Comparison of ENCODE assay signal across 18 cellular contexts in genomic region chr17:2380225-2380922, GRCh38. TPM values are rescaled to one million over a fixed set of nuclear protein-coding genes. Genes with fewer than 3 reads are reported as not detected.
DNase-seq lines count a peak whose midpoint lies in the region; ATAC-seq, FAIRE-seq and TF ChIP-seq lines count a peak whose summit lies in the region.
"Had no signal": no experiment of that assay in that cellular context is flagged by ENCODE, and none has a peak within 500 bp of the region (broad histone marks: within the 10 kb centered on the region; RNA-seq: fewer than 3 reads in every experiment).

No MANE protein-coding gene starts in this region.

- H3K9me3 ChIP-seq in SK-N-SH (no peaks in the 10 kb centered on the region), OCI-LY7 (ENCODE audit: low read length) (no peaks in the 10 kb centered on the region), H1 (ENCODE audit: insufficient read depth in 2 of 2, low read depth in 1 of 2, low read length in 1 of 2) (no peaks in the 10 kb centered on the region), prostate gland (no peaks in the 10 kb centered on the region)
- H3K9me3 ChIP-seq: A549, neutrophil, stomach had no signal

- peak overlapping the region; percentile 27 to 97; a peak in 3 of 4 replicates for H3K27ac ChIP-seq in SK-N-SH (ENCODE audit: low read depth in 2 of 2, low read length in 1 of 2)
- H3K27ac ChIP-seq in OCI-LY7 (ENCODE audit: low read depth, low read length, poor library complexity, severe bottlenecking) = no peak overlapping the region
- no peak overlapping the region for H3K27ac ChIP-seq in H1 (ENCODE audit: low read depth, low read length)
- H3K27ac ChIP-seq in prostate gland = peak overlapping the region; percentile 28 to 29
- H3K27ac ChIP-seq: neutrophil had no signal

- H2BK20ac ChIP-seq in H1 (ENCODE audit: low read length) = no peak overlapping the region

- H3K36me3 ChIP-seq in SK-N-SH (replicated peaks in 1 of 2; ENCODE audit: control insufficient read depth in 1 of 2, insufficient read depth in 2 of 2, low read length in 1 of 2) (peaks cover 5 to 41% of the 10 kb centered on the region in 2 experiments), OCI-LY7 (ENCODE audit: insufficient read depth, low read length) (no peaks in the 10 kb centered on the region; the same call in 1 of the 2 replicates), H1 (ENCODE audit: control insufficient read depth in 2 of 4, insufficient read depth in 4 of 4, low read length in 3 of 4) (peaks cover 0 to 8% (median 4%) of the 10 kb centered on the region in 4 experiments; a peak in 5 of 8 replicates), prostate gland (no peaks in the 10 kb centered on the region)

- H3K4me1 ChIP-seq in SK-N-SH (ENCODE audit: control insufficient read depth in 1 of 2, insufficient read depth in 2 of 2, low read depth in 1 of 2, low read length in 1 of 2) (peaks cover 0 to 56% of the 10 kb centered on the region in 2 experiments; a peak in 1 of 4 replicates), OCI-LY7 (ENCODE audit: insufficient read depth, low read length, poor library complexity, severe bottlenecking) (peaks cover 5% of the 10 kb centered on the region), H1 (replicated peaks in 1 of 4; ENCODE audit: control insufficient read depth in 3 of 4, insufficient read depth in 4 of 4, low read length in 3 of 4) (peaks cover 0 to 10% (median 4%) of the 10 kb centered on the region in 4 experiments; a peak in 5 of 7 replicates), prostate gland (replicated peaks) (peaks cover 13% of the 10 kb centered on the region)

- no peak for TF ChIP-seq RAD21 in SK-N-SH (IDR thresholded peaks at IDR 0.05; ENCODE audit: low read length)
- no peak for TF ChIP-seq RAD21 in H1 (IDR thresholded peaks at IDR 0.05 in 1 of 2, conservative IDR thresholded peaks at IDR 0.05 in 1 of 2; ENCODE audit: low read depth in 2 of 2, low read length in 2 of 2)

- ATAC-seq in SK-N-SH treated with all-trans-retinoic acid at 6 μM for 48 hours = no peak
- ATAC-seq: A549; activated T-cell treated with anti-CD3 and anti-CD28 coated beads, Interleukin-2, amount 50 U/mL, for 72 hours had no signal

- TF ChIP-seq EP300 in SK-N-SH (IDR thresholded peaks at IDR 0.05; ENCODE audit: borderline replicate concordance in 1 of 2, low read depth in 1 of 2, low read length in 1 of 2) = no peak
- TF ChIP-seq EP300 in H1 (IDR thresholded peaks at IDR 0.05; ENCODE audit: borderline replicate concordance in 1 of 2, low read depth in 2 of 2, low read length in 2 of 2) = no peak

- H3K18ac ChIP-seq in H1 (ENCODE audit: extremely low read depth, low read length) = no peak overlapping the region

- no peaks in the 10 kb centered on the region; the same call in 1 of the 2 replicates for H3K79me1 ChIP-seq in H1 (ENCODE audit: low read depth, low read length)

- no peak overlapping the region for H4K8ac ChIP-seq in H1 (ENCODE audit: extremely low read depth, insufficient read depth, low read length)

- TF ChIP-seq POLR2A in H1 (IDR thresholded peaks at IDR 0.05; ENCODE audit: control extremely low read depth in 1 of 2, low read depth in 2 of 2, low read length in 2 of 2) = no peak
- TF ChIP-seq POLR2A in prostate gland (IDR thresholded peaks at IDR 0.05) = no peak

- no peak overlapping the region for H4K5ac ChIP-seq in H1 (ENCODE audit: insufficient read length, low read depth, low read length)

- peak overlapping the region; percentile 30; the same call in 1 of the 2 replicates for H2BK5ac ChIP-seq in H1 (ENCODE audit: low read depth, low read length)

- H3K4me2 ChIP-seq in SK-N-SH = no peak overlapping the region
- H3K4me2 ChIP-seq in OCI-LY7 (ENCODE audit: low read length) = no peak overlapping the region
- H3K4me2 ChIP-seq in H1 (ENCODE audit: insufficient read depth in 1 of 2, low read depth in 2 of 2, low read length in 2 of 2) = no peak overlapping the region
- H3K4me2 ChIP-seq: A549 had no signal

- no peak overlapping the region for H2BK120ac ChIP-seq in H1 (replicated peaks; ENCODE audit: low read depth, low read length)

- CTCF ChIA-PET in SK-N-SH (lab: Yijun Ruan, JAX) (interaction anchor here (1.2 to 26.4 kb wide), 3 partner anchors 12 to 29 kb away, joined by 3 to 654 read pairs (median 62); partner anchors contain the start of gene MNT), OCI-LY7 (lab: Charles Lee; ENCODE audit: unreplicated experiment) (no interaction called here), H1 (lab: Charles Lee; ENCODE audit: partially characterized antibody) (interaction anchor here (0.7 to 11.8 kb wide), 8 partner anchors 7 to 47 kb away, joined by 3 to 216 read pairs (median 64); partner anchors contain the start of gene MNT)

- no peak overlapping the region for H3K14ac ChIP-seq in H1 (ENCODE audit: insufficient read length)

- H3K27me3 ChIP-seq in SK-N-SH (ENCODE audit: insufficient read depth) (no peaks in the 10 kb centered on the region), H1 (replicated peaks in 1 of 4; ENCODE audit: control insufficient read depth in 3 of 4, extremely low read depth in 1 of 4, insufficient read depth in 3 of 4, low read length in 3 of 4) (no peaks in the 10 kb centered on the region), prostate gland (replicated peaks; ENCODE audit: insufficient read depth) (no peaks in the 10 kb centered on the region)
- H3K27me3 ChIP-seq: neutrophil, stomach had no signal

- H4K20me1 ChIP-seq in SK-N-SH (ENCODE audit: insufficient read depth) (no peaks in the 10 kb centered on the region), OCI-LY7 (ENCODE audit: insufficient read depth, low read length) (no peaks in the 10 kb centered on the region), H1 (replicated peaks in 1 of 2; ENCODE audit: control insufficient read depth in 1 of 2, insufficient read depth in 2 of 2, low read length in 2 of 2) (peaks cover 2% of the 10 kb centered on the region in 2 experiments)

- H2BK15ac ChIP-seq in H1 (ENCODE audit: low read length) = no peak overlapping the region

- H3K56ac ChIP-seq in H1 (replicated peaks; ENCODE audit: insufficient read length, low read depth, low read length) = no peak overlapping the region

- H2BK12ac ChIP-seq in H1 (ENCODE audit: low read depth, low read length) = no peak overlapping the region

- TSS peak; percentile 76 for BruUV-seq in OCI-LY7 (replicated peaks; lab: Mats Ljungman, UMichigan)

- WGBS in SK-N-SH (ENCODE audit: low lambda C conversion rate) = 62% methylated on average over 9 of the region's 16 CpGs
- WGBS in H1 (ENCODE audit: extremely low coverage in 1 of 2, insufficient coverage in 1 of 2, insufficient read length in 1 of 2, insufficient replicate concordance in 2 of 2, low coverage in 1 of 2, low lambda C conversion rate in 2 of 2, missing lambda C conversion rate in 1 of 2), 2 experiments = 95% methylated on average over 15 of the region's 16 CpGs; no CpG with 5 or more reads in 1 of the 2 experiments
- WGBS in prostate gland = 52% methylated on average over 12 of the region's 16 CpGs

- no peaks in the 10 kb centered on the region for H3K9me2 ChIP-seq in SK-N-SH
- H3K9me2 ChIP-seq in OCI-LY7 (ENCODE audit: insufficient read depth, low read length) = no peaks in the 10 kb centered on the region

- POLR2A ChIA-PET in SK-N-SH (lab: Yijun Ruan, JAX) (interaction anchor here (1.3 to 3.5 kb wide), 2 partner anchors 10 to 12 kb away, joined by 3 to 26 read pairs; no protein-coding TSS in a partner anchor), OCI-LY7 (lab: Charles Lee) (interaction anchor here (0.6 kb wide), 1 partner anchor 81 kb away, joined by 3 read pairs; no protein-coding TSS in a partner anchor), H1 (lab: Charles Lee; ENCODE audit: partially characterized antibody) (interaction anchor here (1.2 to 15.4 kb wide), 7 partner anchors 7 to 47 kb away, joined by 3 to 193 read pairs (median 12); partner anchors contain the start of gene MNT)

- peaks cover 10% of the 10 kb centered on the region for H3F3A ChIP-seq in SK-N-SH (replicated peaks; ENCODE audit: insufficient read depth)

- H2AFZ ChIP-seq in SK-N-SH (ENCODE audit: low read depth) (no peak overlapping the region), OCI-LY7 (ENCODE audit: low read length) (no peak overlapping the region), H1 (ENCODE audit: low read length) (no peak overlapping the region)

- peak; percentile 85 for DNase-seq in SK-N-SH
- no peak for DNase-seq in OCI-LY7 (ENCODE audit: low spot score)
- DNase-seq in H1 (ENCODE audit: low read depth in 1 of 2, low spot score in 2 of 2) = no peak
- no peak for DNase-seq in prostate gland (ENCODE audit: low spot score)
- DNase-seq in DMS153 treated with DMSO at 0.1 percent for 48 hours (lab: John Stamatoyannopoulos, UW; ENCODE audit: unreplicated experiment) = no peak
- DNase-seq in GM19238 (ENCODE audit: insufficient read length, low spot score) = no peak
- no peak for DNase-seq in D341Med (ENCODE audit: low spot score)
- DNase-seq: activated CD4-positive, alpha-beta T cell treated with anti-CD3 and anti-CD28 coated beads, Interleukin-2, amount 10 ng/mL, durations not matched to agents 7 days and 5 days; activated naive CD8-positive, alpha-beta T cell treated with anti-CD3 and anti-CD28 coated beads, Interleukin-2, amount 10 ng/mL, durations not matched to agents 7 days and 5 days; activated T-cell treated with anti-CD3 and anti-CD28 coated beads, Interleukin-2, amount 50 U/mL, for 72 hours; effector CD8-positive, alpha-beta T cell; NCI-H187; NCI-H446; stomach had no signal

- no peak for FAIRE-seq in H1 (lab: Jason Lieb, UNC)
- FAIRE-seq: A549, keratinocyte had no signal

- H3K23ac ChIP-seq in H1 (ENCODE audit: insufficient read length) = no peak overlapping the region

- no peak overlapping the region for H2AK5ac ChIP-seq in H1 (ENCODE audit: low read depth, low read length)

- no peak overlapping the region for H3K9ac ChIP-seq in SK-N-SH
- H3K9ac ChIP-seq in H1 (replicated peaks in 1 of 4; ENCODE audit: extremely low read depth in 1 of 4, low read depth in 3 of 4, low read length in 3 of 4) = no peak overlapping the region

- H3K23me2 ChIP-seq in H1 (ENCODE audit: low read depth, low read length) = no peaks in the 10 kb centered on the region

- no peak overlapping the region for H3K4ac ChIP-seq in H1 (replicated peaks; ENCODE audit: insufficient read length, low read depth, low read length)

- no peaks in the 10 kb centered on the region for H3K79me2 ChIP-seq in SK-N-SH (ENCODE audit: insufficient read depth)
- H3K79me2 ChIP-seq in OCI-LY7 (ENCODE audit: insufficient read depth, low read depth, low read length) = no peaks in the 10 kb centered on the region
- no peaks in the 10 kb centered on the region for H3K79me2 ChIP-seq in H1 (ENCODE audit: control insufficient read depth in 1 of 2, insufficient read depth in 2 of 2, low read length in 2 of 2)

- H3K4me3 ChIP-seq in SK-N-SH (ENCODE audit: low read depth in 2 of 2, low read length in 1 of 2) (no peak overlapping the region), OCI-LY7 (ENCODE audit: low read depth, low read length, poor library complexity, severe bottlenecking) (no peak overlapping the region), H1 (ENCODE audit: extremely low read depth in 1 of 4, insufficient read depth in 2 of 4, low read depth in 3 of 4, low read length in 4 of 4) (no peak overlapping the region), prostate gland (no peak overlapping the region)
- H3K4me3 ChIP-seq: A549, stomach had no signal

- TF ChIP-seq CTCF in SK-N-SH (IDR thresholded peaks at IDR 0.05) = no peak
- no peak for TF ChIP-seq CTCF in OCI-LY7 (conservative IDR thresholded peaks at IDR 0.05; ENCODE audit: low read length)
- TF ChIP-seq CTCF in H1 (IDR thresholded peaks at IDR 0.05; ENCODE audit: control extremely low read depth in 1 of 3, insufficient read depth in 1 of 3, low read depth in 1 of 3, low read length in 3 of 3) = no peak
- no peak for TF ChIP-seq CTCF in prostate gland (IDR thresholded peaks at IDR 0.05)

- intact Hi-C loops in OCI-LY7 (cut with micrococcal nuclease; ENCODE audit: unreplicated experiment) = no loop called here
- intact Hi-C loops in prostate gland (cut with DNase I) = no loop called here

- H4K91ac ChIP-seq in H1 (replicated peaks; ENCODE audit: insufficient read length, low read length) = no peak overlapping the region

RNA-seq across cellular contexts. Expression of gene MNT, which starts 20.5 kb away (rescaled TPM):
- polyA plus RNA-seq in SK-N-SH (2012; rRNA removed) (7.1 and 7.4 TPM in 2 replicates), H1 (2011; rRNA removed) (5.0 and 9.0 TPM in 2 replicates)
- 3.2 and 4.4 TPM in 2 replicates for polyA plus RNA-seq in SK-N-SH (2012; cell fraction: cytosol; rRNA removed)
- polyA plus RNA-seq in SK-N-SH (2012; cell fraction: nucleus; rRNA removed) = 50.2 and 76.3 TPM in 2 replicates
- total RNA-seq in OCI-LY7 (2014; rRNA removed; shearing (Covaris generic)) = 17.7 and 22.2 TPM in 2 replicates
- total RNA-seq in OCI-LY7 (2022) (58.7 and 60.0 TPM in 2 replicates), prostate gland (10 to 100 TPM; 14.8 to 32.0 TPM)
- total RNA-seq in H1 (2021; fragmentation: NEBNext Ultra II Directional; extraction: Animal tissue kit (Norgen Biotek cat#: 25700)) = 16.3 and 17.3 TPM in 2 replicates
- polyA plus RNA-seq in H1 (2011; cell fraction: cytosol; rRNA removed) = 6.1 TPM
- 12.8 TPM for polyA plus RNA-seq in H1 (2011; cell fraction: nucleus; rRNA removed)
- polyA plus RNA-seq in H1 (2012, experiment 1 of 2) = 10.9 to 15.7 TPM (median 13.9 TPM) in 4 replicates
- 7.1 TPM for polyA plus RNA-seq in H1 (2012, experiment 2 of 2)
- polyA plus RNA-seq in H1 (2013, experiment 1 of 2) = 12.5 TPM
- polyA plus RNA-seq in H1 (2013, experiment 2 of 2) = 10.8 TPM
- 3.2 and 4.2 TPM in 2 replicates for polyA minus RNA-seq in H1 (2011; rRNA and poly(A)+ RNA removed)
- polyA minus RNA-seq in H1 (2011; cell fraction: cytosol; rRNA and poly(A)+ RNA removed) = 8.7 TPM
- polyA minus RNA-seq in H1 (2011; cell fraction: nucleus; rRNA and poly(A)+ RNA removed) = 6.2 TPM

RNA-seq across cellular contexts. Expression of gene SGSM2, which starts 43.1 kb away (rescaled TPM):
- polyA plus RNA-seq in SK-N-SH (2012; rRNA removed) = 85.9 and 98.6 TPM in 2 replicates
- 18.0 and 30.4 TPM in 2 replicates for polyA plus RNA-seq in SK-N-SH (2012; cell fraction: cytosol; rRNA removed)
- 605 and 826 TPM in 2 replicates for polyA plus RNA-seq in SK-N-SH (2012; cell fraction: nucleus; rRNA removed)
- total RNA-seq in OCI-LY7 (2014; rRNA removed; shearing (Covaris generic)) = 38.4 and 44.0 TPM in 2 replicates
- total RNA-seq in OCI-LY7 (2022) = 49.0 and 50.6 TPM in 2 replicates
- 38.7 and 44.5 TPM in 2 replicates for total RNA-seq in H1 (2021; fragmentation: NEBNext Ultra II Directional; extraction: Animal tissue kit (Norgen Biotek cat#: 25700))
- polyA plus RNA-seq in H1 (2011; rRNA removed) = 77.7 and 93.1 TPM in 2 replicates
- 74.8 TPM for polyA plus RNA-seq in H1 (2011; cell fraction: cytosol; rRNA removed)
- polyA plus RNA-seq in H1 (2011; cell fraction: nucleus; rRNA removed) = 421 TPM
- polyA plus RNA-seq in H1 (2012, experiment 1 of 2) = 50.0 to 79.8 TPM (median 73.4 TPM) in 4 replicates
- polyA plus RNA-seq in H1 (2012, experiment 2 of 2) = 44.8 TPM
- 23.4 TPM for polyA plus RNA-seq in H1 (2013, experiment 1 of 2)
- polyA plus RNA-seq in H1 (2013, experiment 2 of 2) = 21.0 TPM
- 33.4 and 41.5 TPM in 2 replicates for polyA minus RNA-seq in H1 (2011; rRNA and poly(A)+ RNA removed)
- polyA minus RNA-seq in H1 (2011; cell fraction: cytosol; rRNA and poly(A)+ RNA removed) = 26.7 TPM
- polyA minus RNA-seq in H1 (2011; cell fraction: nucleus; rRNA and poly(A)+ RNA removed) = 56.2 TPM
- total RNA-seq in prostate gland = 100 to 1,000 TPM; 118 to 172 TPM

RNA-seq across cellular contexts. Expression of gene TSR1, which starts 44.1 kb away (rescaled TPM):
- polyA plus RNA-seq in SK-N-SH (2012; rRNA removed) (26.7 and 29.0 TPM in 2 replicates), H1 (2011; rRNA removed) (14.5 and 17.1 TPM in 2 replicates)
- 26.0 and 27.0 TPM in 2 replicates for polyA plus RNA-seq in SK-N-SH (2012; cell fraction: cytosol; rRNA removed)
- 38.2 and 50.3 TPM in 2 replicates for polyA plus RNA-seq in SK-N-SH (2012; cell fraction: nucleus; rRNA removed)
- 71.4 and 85.8 TPM in 2 replicates for total RNA-seq in OCI-LY7 (2014; rRNA removed; shearing (Covaris generic))
- total RNA-seq in OCI-LY7 (2022) (48.1 and 58.7 TPM in 2 replicates), prostate gland (10 to 100 TPM; 34.8 to 42.9 TPM)
- total RNA-seq in H1 (2021; fragmentation: NEBNext Ultra II Directional; extraction: Animal tissue kit (Norgen Biotek cat#: 25700)) = 69.7 and 77.0 TPM in 2 replicates
- 15.8 TPM for polyA plus RNA-seq in H1 (2011; cell fraction: cytosol; rRNA removed)
- polyA plus RNA-seq in H1 (2011; cell fraction: nucleus; rRNA removed) = 40.3 TPM
- polyA plus RNA-seq in H1 (2012, experiment 1 of 2) = 60.2 to 78.2 TPM (median 70.7 TPM) in 4 replicates
- 7.7 TPM for polyA plus RNA-seq in H1 (2012, experiment 2 of 2)
- polyA plus RNA-seq in H1 (2013, experiment 1 of 2) = 30.5 TPM
- polyA plus RNA-seq in H1 (2013, experiment 2 of 2) = 29.4 TPM
- 32.6 and 37.5 TPM in 2 replicates for polyA minus RNA-seq in H1 (2011; rRNA and poly(A)+ RNA removed)
- polyA minus RNA-seq in H1 (2011; cell fraction: cytosol; rRNA and poly(A)+ RNA removed) = 52.0 TPM
- polyA minus RNA-seq in H1 (2011; cell fraction: nucleus; rRNA and poly(A)+ RNA removed) = 82.5 TPM

Comparison
In these comparisons a context has a peak if more than half of its experiments do, and no peak if none do; other contexts are left out.
1. H3K27ac ChIP-seq: peak in SK-N-SH (2 of 2) and prostate gland (2 of 2); none in OCI-LY7 (single experiment) and H1 (single experiment).